Comparison of ENCODE assay signal across 20 cellular contexts in the genomic region with DNA sequence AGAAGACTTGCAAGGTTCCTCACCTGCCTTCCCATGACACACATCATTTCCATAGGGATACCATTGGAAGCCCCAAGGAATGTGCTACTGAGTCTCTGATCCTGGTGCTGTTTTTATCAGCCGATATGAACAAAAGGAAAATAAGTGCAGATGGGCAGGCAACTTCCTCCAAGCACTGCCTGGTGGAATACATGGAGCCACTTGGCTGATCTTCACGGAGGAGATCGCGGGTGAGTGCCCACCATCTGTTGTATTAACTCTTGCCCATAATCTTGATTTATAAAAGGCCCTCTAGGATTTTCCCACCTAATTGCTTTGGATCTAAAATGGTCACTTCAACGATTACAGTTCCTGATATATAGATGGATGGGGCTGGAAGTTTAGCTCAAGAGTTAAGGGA. TPM values are rescaled to one million over a fixed set of nuclear protein-coding genes. Genes with fewer than 3 reads are reported as not detected.
"Had no signal": no experiment of that assay in that cellular context is flagged by ENCODE, and none has a peak within 500 bp of the region (broad histone marks: within the 10 kb centered on the region; RNA-seq: fewer than 3 reads in every experiment).

No MANE protein-coding gene starts in this region.

- H3K4me3 Mint-ChIP-seq: IgD-negative memory B cell had no signal

- H3K36me3 Mint-ChIP-seq: IgD-negative memory B cell had no signal

- H3K4me3 ChIP-seq: K562, SJCRH30 had no signal

- H3K27ac Mint-ChIP-seq: IgD-negative memory B cell had no signal

- H3K27me3 ChIP-seq: SJCRH30 had no signal

- DNase-seq: Kasumi-1, MM.1S, NCI-H1092 treated with DMSO at 0.1 percent for 48 hours, NCI-H1436, NCI-H187, NCI-H2029 treated with DMSO at 0.1 percent for 48 hours, NCI-H2171 treated with DMSO at 0.1 percent for 48 hours, NCI-H345, NCI-H526, PC-3, SHP77 treated with DMSO at 0.1 percent for 48 hours, SJCRH30, T-helper 1 cell had no signal

- H3K4me1 ChIP-seq: SJCRH30 had no signal

- H3K27ac ChIP-seq: KMS-11, SJCRH30 had no signal

- H3K4me1 Mint-ChIP-seq: IgD-negative memory B cell had no signal

- H3K9me3 ChIP-seq: SJCRH30 had no signal

- H3K36me3 ChIP-seq: SJCRH30 had no signal

RNA-seq across cellular contexts. Expression of gene CDRT15, which starts 24.7 kb away (rescaled TPM):
- total RNA-seq: HT1080, K562, M059J, NCI-H460, PC-3, Right ventricle myocardium inferior had no signal
